ENCODE assay signal across 8 cellular contexts in the genomic region with DNA sequence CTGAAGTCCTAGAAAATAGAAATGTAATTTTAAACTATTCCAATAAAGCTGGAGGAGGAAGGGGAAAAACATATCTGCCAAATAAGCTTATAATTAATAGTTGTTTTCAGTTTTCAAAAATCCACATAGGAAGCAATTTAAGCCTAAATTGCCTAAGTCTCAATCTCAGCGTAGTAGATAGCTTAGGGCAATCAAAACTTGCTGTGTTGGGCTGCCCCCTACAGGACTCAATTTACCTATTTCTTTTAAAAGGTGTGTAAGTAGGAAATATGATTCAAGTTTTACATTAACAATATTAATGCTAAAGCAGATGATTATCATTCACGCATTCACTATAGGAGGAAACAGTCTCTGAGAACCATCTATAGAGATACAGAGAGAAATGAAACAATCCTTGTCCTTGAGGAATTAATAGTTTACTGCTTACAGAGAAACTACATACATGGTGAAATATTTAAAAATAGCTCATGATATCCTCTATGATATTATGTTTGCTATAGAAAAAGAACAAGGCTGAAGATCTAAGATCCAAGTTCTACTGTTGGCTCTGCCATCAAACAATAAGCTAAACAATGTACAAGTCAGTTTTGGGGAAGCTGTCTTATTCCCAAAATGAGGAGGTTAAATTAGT.
DNase-seq lines count a peak whose midpoint lies in the region; ATAC-seq, FAIRE-seq and TF ChIP-seq lines count a peak whose summit lies in the region.

No MANE protein-coding gene starts in this region.

- H4K20me1 ChIP-seq in endothelial cell of umbilical vein (replicated peaks; ENCODE audit: control insufficient read depth, extremely low read depth, insufficient read depth, low read length), result no peaks in the 10 kb centered on the region

- H3K9me1 ChIP-seq in endothelial cell of umbilical vein (replicated peaks; ENCODE audit: control insufficient read depth, extremely low read depth, insufficient read depth, low read length), result no peaks in the 10 kb centered on the region

- H2AFZ ChIP-seq in endothelial cell of umbilical vein (ENCODE audit: low read depth, low read length), result no peak overlapping the region

- H3K4me2 ChIP-seq in endothelial cell of umbilical vein (ENCODE audit: insufficient read depth, low read length), result no peak overlapping the region

- no peaks in the 10 kb centered on the region for H3K27me3 ChIP-seq in endothelial cell of umbilical vein (ENCODE audit: control insufficient read depth in 2 of 2, insufficient read depth in 2 of 2, low read length in 2 of 2)
- no peaks in the 10 kb centered on the region for H3K27me3 ChIP-seq in naive thymus-derived CD4-positive, alpha-beta T cell (ENCODE audit: control insufficient read depth in 2 of 2, insufficient read depth in 2 of 2, low read length in 2 of 2)

- DNase-seq in GM12864 (ENCODE audit: low read depth) (peak; percentile 72), NCI-H82 treated with DMSO at 0.1 percent for 48 hours (lab: John Stamatoyannopoulos, UW; ENCODE audit: unreplicated experiment) (peak; percentile 7), endothelial cell of umbilical vein (ENCODE audit: low read depth, low spot score) (peak; percentile 75)
- DNase-seq in activated CD4-positive, alpha-beta memory T cell treated with anti-CD3 and anti-CD28 coated beads, Interleukin-2, amount 10 ng/mL, durations not matched to agents 7 days and 5 days, result peak; percentile 79
- DNase-seq in naive thymus-derived CD4-positive, alpha-beta T cell, result peak; percentile 18 to 76 (median 65)

- peaks cover 5% of the 10 kb centered on the region for H3K79me2 ChIP-seq in endothelial cell of umbilical vein (ENCODE audit: control insufficient read depth, insufficient read depth, low read length)

- no TSS peak for BruUV-seq in endothelial cell of umbilical vein (replicated peaks; lab: Mats Ljungman, UMichigan)

- H3K4me1 ChIP-seq in endothelial cell of umbilical vein (ENCODE audit: control insufficient read depth, extremely low read depth, insufficient read depth, low read length), result no peaks in the 10 kb centered on the region
- no peaks in the 10 kb centered on the region for H3K4me1 ChIP-seq in naive thymus-derived CD4-positive, alpha-beta T cell (ENCODE audit: control insufficient read depth in 2 of 2, insufficient read depth in 2 of 2, low read length in 2 of 2)

- peaks cover 28% of the 10 kb centered on the region for H3K36me3 Mint-ChIP-seq in activated CD4-positive, alpha-beta memory T cell treated with anti-CD3 and anti-CD28 coated beads, Interleukin-2, amount 10 ng/mL, durations not matched to agents 7 days and 5 days (ENCODE audit: low read depth)
- peaks cover 0 to 6% (median 0%) of the 10 kb centered on the region in 5 donors for H3K36me3 Mint-ChIP-seq in naive thymus-derived CD4-positive, alpha-beta T cell
- H3K36me3 Mint-ChIP-seq in stimulated activated memory B cell treated with anti-CD40 and anti-IgM and Interleukin-4, amounts not matched to agents 10 μg/mL and 1 μg/mL and 100 μg/mL, for 72 hours, result peaks cover 31% of the 10 kb centered on the region

- H3K27ac ChIP-seq in endothelial cell of umbilical vein (ENCODE audit: insufficient read depth, low read depth, low read length), result no peak overlapping the region
- no peak overlapping the region for H3K27ac ChIP-seq in naive thymus-derived CD4-positive, alpha-beta T cell (ENCODE audit: low read depth, low read length)

- H3K4me1 Mint-ChIP-seq in activated CD4-positive, alpha-beta memory T cell treated with anti-CD3 and anti-CD28 coated beads, Interleukin-2, amount 10 ng/mL, durations not matched to agents 7 days and 5 days, result peaks cover 43% of the 10 kb centered on the region
- peaks cover 9 to 25% (median 17%) of the 10 kb centered on the region in 7 donors for H3K4me1 Mint-ChIP-seq in naive thymus-derived CD4-positive, alpha-beta T cell
- peaks cover 32% of the 10 kb centered on the region for H3K4me1 Mint-ChIP-seq in stimulated activated memory B cell treated with anti-CD40 and anti-IgM and Interleukin-4, amounts not matched to agents 10 μg/mL and 1 μg/mL and 100 μg/mL, for 72 hours

- no peaks in the 10 kb centered on the region for H3K27me3 Mint-ChIP-seq in activated CD4-positive, alpha-beta memory T cell treated with anti-CD3 and anti-CD28 coated beads, Interleukin-2, amount 10 ng/mL, durations not matched to agents 7 days and 5 days
- no peaks in the 10 kb centered on the region for H3K27me3 Mint-ChIP-seq in naive thymus-derived CD4-positive, alpha-beta T cell
- H3K27me3 Mint-ChIP-seq in stimulated activated memory B cell treated with anti-CD40 and anti-IgM and Interleukin-4, amounts not matched to agents 10 μg/mL and 1 μg/mL and 100 μg/mL, for 72 hours, result no peaks in the 10 kb centered on the region

- peak; percentile 33 for FAIRE-seq in endothelial cell of umbilical vein (lab: Jason Lieb, UNC)

- CTCF ChIA-PET in activated CD4-positive, alpha-beta memory T cell treated with anti-CD3 and anti-CD28 coated beads, Interleukin-2, amount 10 ng/mL, durations not matched to agents 7 days and 5 days (lab: Charles Lee), result interaction anchor here (0.6 to 4.9 kb wide), 52 partner anchors 10 to 1037 kb away, joined by 3 to 53 read pairs (median 6); a partner anchor contains a TSS
- CTCF ChIA-PET in endothelial cell of umbilical vein (lab: Charles Lee), result interaction anchor here (0.6 to 5.6 kb wide), 40 partner anchors 10 to 820 kb away, joined by 3 to 85 read pairs (median 4); a partner anchor contains a TSS
- CTCF ChIA-PET in naive thymus-derived CD4-positive, alpha-beta T cell (lab: Charles Lee), result interaction anchor here (0.5 to 3.4 kb wide), 33 partner anchors 9 to 1136 kb away, joined by 3 to 28 read pairs (median 4); a partner anchor contains a TSS

- no peaks in the 10 kb centered on the region for H3K9me3 ChIP-seq in endothelial cell of umbilical vein (replicated peaks; ENCODE audit: control insufficient read depth, insufficient read depth, low read length)
- H3K9me3 ChIP-seq in naive thymus-derived CD4-positive, alpha-beta T cell (ENCODE audit: control insufficient read depth in 2 of 3, low read length in 3 of 3), result no peaks in the 10 kb centered on the region

- intact Hi-C loops in endothelial cell of umbilical vein (cut with micrococcal nuclease), result loop anchor here (1.0 to 2.0 kb wide), 4 partner anchors 78 to 791 kb away; no protein-coding TSS in a partner anchor
- intact Hi-C loops in naive thymus-derived CD4-positive, alpha-beta T cell (cut with micrococcal nuclease), result loop anchor here (1.0 to 5.0 kb wide), 14 partner anchors 36 to 1136 kb away; no protein-coding TSS in a partner anchor

- H3K36me3 ChIP-seq in endothelial cell of umbilical vein (ENCODE audit: control insufficient read depth in 2 of 2, extremely low read depth in 1 of 2, insufficient read depth in 2 of 2, low read length in 2 of 2), result no peaks in the 10 kb centered on the region
- H3K36me3 ChIP-seq in naive thymus-derived CD4-positive, alpha-beta T cell (ENCODE audit: control insufficient read depth in 2 of 3, insufficient read depth in 3 of 3, low read length in 3 of 3), result no peaks in the 10 kb centered on the region

- TF ChIP-seq CTCF in GM12864 (IDR thresholded peaks at IDR 0.05; ENCODE audit: low read depth, low read length, missing control alignments), result peak; percentile 51
- peak; percentile 26 to 38 for TF ChIP-seq CTCF in endothelial cell of umbilical vein (IDR thresholded peaks at IDR 0.05; ENCODE audit: extremely low read depth in 1 of 2, insufficient read depth in 1 of 2, low read depth in 1 of 2, low read length in 2 of 2)

- POLR2A ChIA-PET in activated CD4-positive, alpha-beta memory T cell treated with anti-CD3 and anti-CD28 coated beads, Interleukin-2, amount 10 ng/mL, durations not matched to agents 7 days and 5 days (lab: Charles Lee), result interaction anchor here (0.7 to 4.3 kb wide), 19 partner anchors 12 to 741 kb away, joined by 3 to 31 read pairs (median 5); a partner anchor contains a TSS
- POLR2A ChIA-PET in endothelial cell of umbilical vein (lab: Charles Lee), result no interaction called here
- POLR2A ChIA-PET in naive thymus-derived CD4-positive, alpha-beta T cell (lab: Charles Lee), result interaction anchor here (0.9 to 1.5 kb wide), 2 partner anchors 125 to 133 kb away, joined by 4 to 7 read pairs; no protein-coding TSS in a partner anchor

- no peak overlapping the region for H3K9ac ChIP-seq in endothelial cell of umbilical vein (replicated peaks; ENCODE audit: extremely low read depth, insufficient read depth, low read length)

- H3K9me3 Mint-ChIP-seq in activated CD4-positive, alpha-beta memory T cell treated with anti-CD3 and anti-CD28 coated beads, Interleukin-2, amount 10 ng/mL, durations not matched to agents 7 days and 5 days, result no peaks in the 10 kb centered on the region
- no peaks in the 10 kb centered on the region for H3K9me3 Mint-ChIP-seq in naive thymus-derived CD4-positive, alpha-beta T cell
- no peaks in the 10 kb centered on the region for H3K9me3 Mint-ChIP-seq in stimulated activated memory B cell treated with anti-CD40 and anti-IgM and Interleukin-4, amounts not matched to agents 10 μg/mL and 1 μg/mL and 100 μg/mL, for 72 hours

- no peak overlapping the region for H3K27ac Mint-ChIP-seq in activated CD4-positive, alpha-beta memory T cell treated with anti-CD3 and anti-CD28 coated beads, Interleukin-2, amount 10 ng/mL, durations not matched to agents 7 days and 5 days
- H3K27ac Mint-ChIP-seq in naive thymus-derived CD4-positive, alpha-beta T cell, result peak overlapping the region in 2 of 9 donors; percentile 5 to 61
- H3K27ac Mint-ChIP-seq in stimulated activated memory B cell treated with anti-CD40 and anti-IgM and Interleukin-4, amounts not matched to agents 10 μg/mL and 1 μg/mL and 100 μg/mL, for 72 hours, result peak overlapping the region; percentile 46

- ATAC-seq in HG03196 (IDR thresholded peaks at IDR 0.05; ENCODE audit: unreplicated experiment), result peak; percentile 71
- peak; percentile 91 for ATAC-seq in naive thymus-derived CD4-positive, alpha-beta T cell
- peak; percentile 60 for ATAC-seq in stimulated activated memory B cell treated with anti-CD40 and anti-IgM and Interleukin-4, amounts not matched to agents 10 μg/mL and 1 μg/mL and 100 μg/mL, for 72 hours
- no peak for ATAC-seq in GM18519 (IDR thresholded peaks at IDR 0.05; ENCODE audit: low FRiP score, unreplicated experiment)

- H3K4me3 ChIP-seq in GM12864 (ENCODE audit: low read depth, low read length), result no peak overlapping the region
- H3K4me3 ChIP-seq in endothelial cell of umbilical vein (replicated peaks in 1 of 3; ENCODE audit: insufficient read depth in 1 of 3, low read depth in 1 of 3, low read length in 3 of 3), result no peak overlapping the region
- H3K4me3 ChIP-seq in naive thymus-derived CD4-positive, alpha-beta T cell (ENCODE audit: low read length), result no peak overlapping the region

- H3K4me3 Mint-ChIP-seq in activated CD4-positive, alpha-beta memory T cell treated with anti-CD3 and anti-CD28 coated beads, Interleukin-2, amount 10 ng/mL, durations not matched to agents 7 days and 5 days, result no peak overlapping the region
- no peak overlapping the region for H3K4me3 Mint-ChIP-seq in naive thymus-derived CD4-positive, alpha-beta T cell
- no peak overlapping the region for H3K4me3 Mint-ChIP-seq in stimulated activated memory B cell treated with anti-CD40 and anti-IgM and Interleukin-4, amounts not matched to agents 10 μg/mL and 1 μg/mL and 100 μg/mL, for 72 hours

- TF ChIP-seq POLR2A in endothelial cell of umbilical vein (IDR thresholded peaks at IDR 0.05; ENCODE audit: low read depth, low read length), result no peak

- dilution Hi-C loops in endothelial cell of umbilical vein (cut with MboI; ENCODE audit: extremely low pct_ligation_motif_present, low sequenced_read_pairs), result no loop called here

Comparison
In these comparisons a context has a peak if more than half of its experiments do, and no peak if none do; other contexts are left out.
1. DNase-seq: peak in every context shown above with its lines; median percentile 79 in activated CD4-positive, alpha-beta memory T cell treated with anti-CD3 and anti-CD28 coated beads, Interleukin-2, amount 10 ng/mL, durations not matched to agents 7 days and 5 days; 75 in endothelial cell of umbilical vein; 72 in GM12864; 65 in naive thymus-derived CD4-positive, alpha-beta T cell; 7 in NCI-H82 treated with DMSO at 0.1 percent for 48 hours.